ENCODE assay signal across 1 cellular context in the genomic region with DNA sequence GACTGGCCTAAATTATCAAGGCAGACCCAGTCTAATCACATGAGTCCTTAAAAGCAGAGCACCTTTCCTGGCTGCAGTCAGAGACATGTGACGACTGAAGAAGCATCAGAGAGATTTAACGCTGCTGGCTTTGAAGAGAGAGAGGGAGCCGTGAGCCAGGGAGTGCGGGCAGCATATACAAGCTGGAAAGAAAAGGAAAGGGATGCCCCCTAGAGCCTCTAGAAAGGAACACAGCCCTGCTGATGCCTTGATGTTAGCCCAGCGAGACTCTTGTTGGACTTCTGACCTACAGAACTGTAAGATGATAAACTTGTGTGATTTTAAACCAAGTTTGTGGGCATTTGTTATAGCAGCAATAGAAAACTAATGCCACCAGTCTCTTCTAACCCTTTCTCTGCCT.
TF ChIP-seq lines count a peak whose summit lies in the region.

No MANE protein-coding gene starts in this region.

TF ChIP-seq in K562, 482 proteins besides CTCF, POLR2A, EP300 and RAD21:
- TF ChIP-seq TGIF2 (CRISPR knock-in tag; IDR thresholded peaks at IDR 0.05) (no peak), RBM25 (IDR thresholded peaks at IDR 0.05; ENCODE audit: low read depth, low read length, severe bottlenecking) (peak; percentile 10), ETV6 (IDR thresholded peaks at IDR 0.05; ENCODE audit: borderline replicate concordance in 1 of 2, low read depth in 2 of 2, low read length in 1 of 2) (no peak), ETV6 (CRISPR knock-in tag; IDR thresholded peaks at IDR 0.05; ENCODE audit: borderline replicate concordance) (no peak), SMC3 (conservative IDR thresholded peaks at IDR 0.05; ENCODE audit: insufficient read depth, low read depth, low read length) (peak; percentile 21; the same call in 1 of the 2 replicates), ZZZ3 (IDR thresholded peaks at IDR 0.05) (no peak), CC2D1A (IDR thresholded peaks at IDR 0.05) (0 out of 2 replicates have a peak, but pooled peaks have one; percentile 18), HNRNPH1 (optimal IDR thresholded peaks at IDR 0.05; ENCODE audit: low read depth, low read length) (no peak), SIRT6 (IDR thresholded peaks at IDR 0.05; ENCODE audit: low read depth, low read length) (no peak), KLF6 (CRISPR knock-in tag; IDR thresholded peaks at IDR 0.05; ENCODE audit: borderline replicate concordance) (no peak), ZNF24 (IDR thresholded peaks at IDR 0.05) (no peak)
- TF ChIP-seq, protein P1, sequence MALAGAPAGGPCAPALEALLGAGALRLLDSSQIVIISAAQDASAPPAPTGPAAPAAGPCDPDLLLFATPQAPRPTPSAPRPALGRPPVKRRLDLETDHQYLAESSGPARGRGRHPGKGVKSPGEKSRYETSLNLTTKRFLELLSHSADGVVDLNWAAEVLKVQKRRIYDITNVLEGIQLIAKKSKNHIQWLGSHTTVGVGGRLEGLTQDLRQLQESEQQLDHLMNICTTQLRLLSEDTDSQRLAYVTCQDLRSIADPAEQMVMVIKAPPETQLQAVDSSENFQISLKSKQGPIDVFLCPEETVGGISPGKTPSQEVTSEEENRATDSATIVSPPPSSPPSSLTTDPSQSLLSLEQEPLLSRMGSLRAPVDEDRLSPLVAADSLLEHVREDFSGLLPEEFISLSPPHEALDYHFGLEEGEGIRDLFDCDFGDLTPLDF (CRISPR knock-in tag; IDR thresholded peaks at IDR 0.05): no peak
